In genomic region chr7:151440799-151441443, GRCh38 we compare ENCODE assay signal across 11 cellular contexts. TPM values are rescaled to one million over a fixed set of nuclear protein-coding genes. Genes with fewer than 3 reads are reported as not detected.
DNase-seq lines count a peak whose midpoint lies in the region; ATAC-seq and TF ChIP-seq lines count a peak whose summit lies in the region.
"Had no signal": no experiment of that assay in that cellular context is flagged by ENCODE, and none has a peak within 500 bp of the region (broad histone marks: within the 10 kb centered on the region; RNA-seq: fewer than 3 reads in every experiment).

No MANE protein-coding gene starts in this region.

- ATAC-seq in omental fat pad (ENCODE audit: low FRiP score) (peak; percentile 51), GM21367 (IDR thresholded peaks at IDR 0.05; ENCODE audit: unreplicated experiment) (no peak)

- H4K20me1 ChIP-seq in BLaER1: no peaks in the 10 kb centered on the region

- no peak overlapping the region for H3K4me3 ChIP-seq in BLaER1
- no peak overlapping the region for H3K4me3 ChIP-seq in effector memory CD4-positive, alpha-beta T cell (ENCODE audit: insufficient read depth, low read depth, low read length, poor library complexity, severe bottlenecking)

- DNase-seq in effector memory CD4-positive, alpha-beta T cell: no peak
- DNase-seq in omental fat pad (ENCODE audit: low spot score): no peak
- DNase-seq in SK-N-DZ (ENCODE audit: low spot score): no peak
- DNase-seq in cerebellum (ENCODE audit: low spot score): no peak
- DNase-seq in GM10248 (ENCODE audit: extremely low spot score): no peak
- DNase-seq: BE2C, NCI-H2171 had no signal

- TF ChIP-seq CTCF in omental fat pad (IDR thresholded peaks at IDR 0.05) (no peak), GM10248 (IDR thresholded peaks at IDR 0.05; ENCODE audit: control extremely low read depth, extremely low read depth, low read depth, missing control alignments) (no peak)

- peaks cover 23% of the 10 kb centered on the region for H3K27me3 ChIP-seq in BLaER1
- no peaks in the 10 kb centered on the region for H3K27me3 ChIP-seq in effector memory CD4-positive, alpha-beta T cell (replicated peaks; ENCODE audit: control insufficient read depth, insufficient read depth, low read length, poor library complexity, severe bottlenecking)
- H3K27me3 ChIP-seq: BE2C had no signal

- CTCF ChIA-PET in GM10248 (lab: Yijun Ruan, JAX): interaction anchor here (1.0 to 3.0 kb wide), 5 partner anchors 8 to 318 kb away, joined by 3 to 14 read pairs (median 3); no protein-coding TSS in a partner anchor

- H3K4me1 ChIP-seq in BLaER1: peaks cover 36% of the 10 kb centered on the region
- peaks cover 27% of the 10 kb centered on the region for H3K4me1 ChIP-seq in effector memory CD4-positive, alpha-beta T cell (ENCODE audit: control insufficient read depth, insufficient read depth, low read length, poor library complexity, severe bottlenecking)
- H3K4me1 ChIP-seq: BE2C had no signal

- H3K9me3 ChIP-seq in BLaER1: no peaks in the 10 kb centered on the region
- H3K9me3 ChIP-seq in KOPT-K1 (ENCODE audit: insufficient read depth, low read length, poor library complexity, severe bottlenecking): no peaks in the 10 kb centered on the region
- H3K9me3 ChIP-seq in effector memory CD4-positive, alpha-beta T cell (ENCODE audit: control insufficient read depth, low read length): no peaks in the 10 kb centered on the region
- H3K9me3 ChIP-seq: BE2C had no signal

- H3K4me2 ChIP-seq in BLaER1: peak overlapping the region; percentile 94

- no peaks in the 10 kb centered on the region for H3K36me3 ChIP-seq in BLaER1
- no peaks in the 10 kb centered on the region for H3K36me3 ChIP-seq in KOPT-K1 (ENCODE audit: insufficient read depth, low read length)
- no peaks in the 10 kb centered on the region for H3K36me3 ChIP-seq in effector memory CD4-positive, alpha-beta T cell (ENCODE audit: control insufficient read depth, insufficient read depth, low read length)
- H3K36me3 ChIP-seq: BE2C had no signal

- no peak overlapping the region for H3K9ac ChIP-seq in BLaER1

- POLR2A ChIA-PET in GM10248 (lab: Yijun Ruan, JAX): interaction anchor here (0.6 kb wide), 1 partner anchor 93 kb away, joined by 4 read pairs; no protein-coding TSS in a partner anchor

- H3K27ac ChIP-seq in BLaER1: no peak overlapping the region
- H3K27ac ChIP-seq in KOPT-K1 (ENCODE audit: low read depth, low read length, poor library complexity, severe bottlenecking): peak overlapping the region; percentile 93
- peak overlapping the region; percentile 41 for H3K27ac ChIP-seq in effector memory CD4-positive, alpha-beta T cell (ENCODE audit: insufficient read depth, low read length, poor library complexity, severe bottlenecking)

RNA-seq across cellular contexts. Expression of gene CRYGN, which starts 1.0 kb away (rescaled TPM):
- total RNA-seq in omental fat pad (1 to 10 TPM in 1 of 4 donors, not detected in 3; 1.0 TPM), cerebellum (not detected)
- 0.05 TPM in 1 of 2 replicates, not detected in the other for polyA plus RNA-seq in SK-N-DZ (2014; cell fraction: cytosol; rRNA removed)
- polyA plus RNA-seq in SK-N-DZ (2014; cell fraction: nucleus; rRNA removed): not detected in 2 replicates
- total RNA-seq: lung microvascular endothelial cell had no signal

RNA-seq across cellular contexts. Expression of gene WDR86, which starts 31.1 kb away (rescaled TPM):
- 10 to 100 TPM; 17.2 to 41.5 (median 22.1) TPM for total RNA-seq in omental fat pad
- polyA plus RNA-seq in SK-N-DZ (2014; cell fraction: cytosol; rRNA removed): 28.1 and 31.1 TPM in 2 replicates
- 129 TPM in 2 replicates for polyA plus RNA-seq in SK-N-DZ (2014; cell fraction: nucleus; rRNA removed)
- 33.8 TPM for total RNA-seq in cerebellum
- total RNA-seq: lung microvascular endothelial cell had no signal
